1 cellular context compared by ENCODE assay signal in the genomic region with DNA sequence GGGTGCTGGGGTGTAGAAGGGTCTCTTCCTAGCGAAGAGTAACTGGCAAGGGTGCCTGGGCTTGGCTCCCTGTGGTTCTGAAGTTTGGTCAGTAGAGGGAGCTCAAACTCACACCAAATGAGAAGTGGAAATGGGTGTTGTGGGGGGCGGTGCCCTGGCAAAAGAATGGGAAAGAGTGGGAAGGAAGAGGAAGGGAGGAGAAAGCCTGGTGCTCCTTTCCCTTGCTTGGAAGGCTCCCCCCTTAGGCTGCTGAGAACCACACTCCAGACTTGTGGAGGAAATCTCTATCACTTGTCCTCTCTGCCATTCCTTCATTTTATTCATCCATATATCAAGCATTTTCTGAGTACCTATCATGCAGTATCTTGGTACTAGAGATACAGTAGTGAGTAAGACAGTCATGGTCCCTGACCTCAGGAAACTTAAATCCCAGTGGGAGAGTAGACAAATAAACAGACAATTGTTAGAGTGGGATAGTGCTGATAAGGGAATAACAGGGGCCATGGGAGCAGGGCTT.
TF ChIP-seq lines count a peak whose summit lies in the region.

No MANE protein-coding gene starts in this region.

TF ChIP-seq in K562, 482 proteins besides CTCF, POLR2A, EP300 and RAD21 (continued from another document):
- TF ChIP-seq ESRRA (IDR thresholded peaks at IDR 0.05; ENCODE audit: borderline replicate concordance, low read depth) (peak; percentile 41; the same call in 1 of the 2 replicates), EWSR1 (IDR thresholded peaks at IDR 0.05; ENCODE audit: borderline replicate concordance, low read depth, partially characterized antibody) (no peak), MTA3 (IDR thresholded peaks at IDR 0.05; ENCODE audit: borderline replicate concordance) (0 out of 2 replicates have a peak, but pooled peaks have one; percentile 41), ZBTB7A (IDR thresholded peaks at IDR 0.05; ENCODE audit: borderline replicate concordance, control insufficient read depth, low read depth, low read length) (no peak), ZSCAN32 (CRISPR knock-in tag; IDR thresholded peaks at IDR 0.05) (no peak), IFI16 (CRISPR knock-in tag; IDR thresholded peaks at IDR 0.05) (no peak), ZNF551 (CRISPR knock-in tag; IDR thresholded peaks at IDR 0.05) (no peak), SRSF9 (IDR thresholded peaks at IDR 0.05; ENCODE audit: borderline replicate concordance, low read depth, low read length) (no peak), SMAD2 (IDR thresholded peaks at IDR 0.05; ENCODE audit: low read depth, low read length) (no peak), MTA1 (IDR thresholded peaks at IDR 0.05; ENCODE audit: borderline replicate concordance) (no peak), ZFP1 (CRISPR knock-in tag; IDR thresholded peaks at IDR 0.05) (no peak), PHF8 (IDR thresholded peaks at IDR 0.05; ENCODE audit: borderline replicate concordance, low read length) (no peak), TRIM28 (IDR thresholded peaks at IDR 0.05) (no peak), FOXJ2 (tag; IDR thresholded peaks at IDR 0.05) (no peak), ZNF764 (CRISPR knock-in tag; IDR thresholded peaks at IDR 0.05; ENCODE audit: low read depth) (no peak), BRD9 (IDR thresholded peaks at IDR 0.05; ENCODE audit: low read depth, partially characterized antibody) (no peak), NFRKB (IDR thresholded peaks at IDR 0.05; ENCODE audit: low read depth) (no peak)
- TF ChIP-seq, protein P1, sequence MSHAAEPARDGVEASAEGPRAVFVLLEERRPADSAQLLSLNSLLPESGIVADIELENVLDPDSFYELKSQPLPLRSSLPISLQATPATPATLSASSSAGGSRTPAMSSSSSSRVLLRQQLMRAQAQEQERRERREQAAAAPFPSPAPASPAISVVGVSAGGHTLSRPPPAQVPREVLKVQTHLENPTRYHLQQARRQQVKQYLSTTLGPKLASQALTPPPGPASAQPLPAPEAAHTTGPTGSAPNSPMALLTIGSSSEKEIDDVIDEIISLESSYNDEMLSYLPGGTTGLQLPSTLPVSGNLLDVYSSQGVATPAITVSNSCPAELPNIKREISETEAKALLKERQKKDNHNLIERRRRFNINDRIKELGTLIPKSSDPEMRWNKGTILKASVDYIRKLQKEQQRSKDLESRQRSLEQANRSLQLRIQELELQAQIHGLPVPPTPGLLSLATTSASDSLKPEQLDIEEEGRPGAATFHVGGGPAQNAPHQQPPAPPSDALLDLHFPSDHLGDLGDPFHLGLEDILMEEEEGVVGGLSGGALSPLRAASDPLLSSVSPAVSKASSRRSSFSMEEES (CRISPR knock-in tag; IDR thresholded peaks at IDR 0.05): no peak
- TF ChIP-seq, protein P2, sequence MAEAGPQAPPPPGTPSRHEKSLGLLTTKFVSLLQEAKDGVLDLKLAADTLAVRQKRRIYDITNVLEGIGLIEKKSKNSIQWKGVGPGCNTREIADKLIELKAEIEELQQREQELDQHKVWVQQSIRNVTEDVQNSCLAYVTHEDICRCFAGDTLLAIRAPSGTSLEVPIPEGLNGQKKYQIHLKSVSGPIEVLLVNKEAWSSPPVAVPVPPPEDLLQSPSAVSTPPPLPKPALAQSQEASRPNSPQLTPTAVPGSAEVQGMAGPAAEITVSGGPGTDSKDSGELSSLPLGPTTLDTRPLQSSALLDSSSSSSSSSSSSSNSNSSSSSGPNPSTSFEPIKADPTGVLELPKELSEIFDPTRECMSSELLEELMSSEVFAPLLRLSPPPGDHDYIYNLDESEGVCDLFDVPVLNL (CRISPR knock-in tag; IDR thresholded peaks at IDR 0.05; ENCODE audit: low read depth): no peak
